12 cellular contexts compared by ENCODE assay signal in the genomic region with DNA sequence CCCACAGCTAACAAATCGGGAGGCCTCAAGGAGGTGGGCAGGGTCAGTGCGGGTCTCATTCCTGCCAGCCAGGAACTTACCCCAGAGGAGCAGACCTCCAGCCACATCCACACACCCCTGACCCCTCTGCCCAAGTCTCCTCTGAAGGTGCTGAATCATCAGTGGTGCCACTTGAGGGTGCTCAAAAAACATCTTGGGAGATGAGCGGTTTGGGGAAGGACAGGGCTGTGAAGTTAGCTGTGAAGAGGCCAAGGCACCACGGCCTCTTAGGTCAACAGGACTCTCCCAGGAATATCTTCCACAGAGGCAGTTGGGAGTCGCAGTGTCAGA. TPM values are rescaled to one million over a fixed set of nuclear protein-coding genes. Genes with fewer than 3 reads are reported as not detected.
DNase-seq lines count a peak whose midpoint lies in the region; TF ChIP-seq lines count a peak whose summit lies in the region.
"Had no signal": no experiment of that assay in that cellular context is flagged by ENCODE, and none has a peak within 500 bp of the region (broad histone marks: within the 10 kb centered on the region; RNA-seq: fewer than 3 reads in every experiment).

No MANE protein-coding gene starts in this region.

- no peaks in the 10 kb centered on the region for H3K36me3 Mint-ChIP-seq in activated naive CD4-positive, alpha-beta T cell treated with anti-CD3 and anti-CD28 coated beads for 36 hours (ENCODE audit: low read depth)
- H3K36me3 Mint-ChIP-seq in type B pancreatic cell = no peaks in the 10 kb centered on the region

- H3K4me3 ChIP-seq in adipocyte (ENCODE audit: low read length) (peak overlapping the region; percentile 82), mucosa of rectum (ENCODE audit: low read length in 2 of 2) (peak overlapping the region; percentile 71 to 81), MG63 (no peak overlapping the region)

- H3K27me3 Mint-ChIP-seq in activated naive CD4-positive, alpha-beta T cell treated with anti-CD3 and anti-CD28 coated beads for 36 hours (ENCODE audit: low read depth) = peaks cover 10% of the 10 kb centered on the region
- H3K27me3 Mint-ChIP-seq in type B pancreatic cell = peaks cover 40% of the 10 kb centered on the region

- peak overlapping the region in 1 of 2 donors; percentile 69 for H3K27ac ChIP-seq in mucosa of rectum (ENCODE audit: low read depth in 2 of 2, low read length in 2 of 2)
- H3K27ac ChIP-seq: adrenal gland had no signal

- H3K9ac ChIP-seq in adipocyte (ENCODE audit: low read length) (peak overlapping the region; percentile 84), mucosa of rectum (ENCODE audit: low read depth in 1 of 2, low read length in 2 of 2) (peak overlapping the region in 1 of 2 donors; percentile 76)

- H3K4me1 ChIP-seq in adipocyte (ENCODE audit: control insufficient read depth, insufficient read depth, low read length) = peaks cover 21% of the 10 kb centered on the region
- peaks cover 18 to 22% of the 10 kb centered on the region in 2 donors for H3K4me1 ChIP-seq in mucosa of rectum (ENCODE audit: control insufficient read depth in 2 of 2, insufficient read depth in 2 of 2, low read length in 2 of 2)

- DNase-seq in activated naive CD4-positive, alpha-beta T cell treated with anti-CD3 and anti-CD28 coated beads for 36 hours = no peak
- no peak for DNase-seq in activated naive CD4-positive, alpha-beta T cell treated with anti-CD3 and anti-CD28 coated beads, Interleukin-2, amount 50 U/mL, for 16 hours
- DNase-seq in adipocyte (ENCODE audit: low read depth) (no peak), type B pancreatic cell (ENCODE audit: extremely low spot score, unreplicated experiment) (no peak), DMS 273 (lab: John Stamatoyannopoulos, UW; ENCODE audit: unreplicated experiment) (no peak), NCI-H187 (lab: John Stamatoyannopoulos, UW) (no peak), MG63 (no peak)
- DNase-seq: islet precursor cell, NCI-H69 had no signal

- no peaks in the 10 kb centered on the region for H3K9me3 ChIP-seq in adipocyte (ENCODE audit: control insufficient read depth, low read length)
- no peaks in the 10 kb centered on the region for H3K9me3 ChIP-seq in mucosa of rectum (ENCODE audit: control insufficient read depth in 2 of 2, low read length in 2 of 2)
- H3K9me3 ChIP-seq in MG63 = no peaks in the 10 kb centered on the region
- H3K9me3 ChIP-seq: adrenal gland had no signal

- intact Hi-C loops in activated naive CD4-positive, alpha-beta T cell treated with anti-CD3 and anti-CD28 coated beads for 36 hours (cut with micrococcal nuclease) = loop anchor here (5.0 kb wide), 1 partner anchor 153 kb away; no protein-coding TSS in a partner anchor

- peaks cover under 1% of the 10 kb centered on the region for H3K36me3 ChIP-seq in adipocyte (ENCODE audit: control insufficient read depth, insufficient read depth, low read length, severe bottlenecking)
- peaks cover 0 to 1% of the 10 kb centered on the region in 2 donors for H3K36me3 ChIP-seq in mucosa of rectum (ENCODE audit: control insufficient read depth in 2 of 2, insufficient read depth in 2 of 2, low read length in 2 of 2)
- H3K36me3 ChIP-seq in MG63 = no peaks in the 10 kb centered on the region
- H3K36me3 ChIP-seq: adrenal gland had no signal

- TF ChIP-seq CTCF in type B pancreatic cell (conservative IDR thresholded peaks at IDR 0.05) = no peak

- CTCF ChIA-PET in activated naive CD4-positive, alpha-beta T cell treated with anti-CD3 and anti-CD28 coated beads for 36 hours (lab: Charles Lee) = interaction anchor here (1.1 to 3.0 kb wide), 4 partner anchors 10 to 104 kb away, joined by 3 to 28 read pairs (median 13); no protein-coding TSS in a partner anchor

- H3K27me3 ChIP-seq in adipocyte (replicated peaks; ENCODE audit: control insufficient read depth, insufficient read depth, low read length) = peaks cover 8% of the 10 kb centered on the region
- H3K27me3 ChIP-seq in mucosa of rectum (ENCODE audit: control insufficient read depth in 2 of 2, insufficient read depth in 2 of 2, low read length in 2 of 2) = no peaks in the 10 kb centered on the region
- no peaks in the 10 kb centered on the region for H3K27me3 ChIP-seq in MG63
- H3K27me3 ChIP-seq: adrenal gland had no signal

- peaks cover 4% of the 10 kb centered on the region for H3K4me1 Mint-ChIP-seq in activated naive CD4-positive, alpha-beta T cell treated with anti-CD3 and anti-CD28 coated beads for 36 hours (ENCODE audit: low read depth)
- peaks cover 4% of the 10 kb centered on the region for H3K4me1 Mint-ChIP-seq in type B pancreatic cell (ENCODE audit: unreplicated experiment)

- no peaks in the 10 kb centered on the region for H3K9me3 Mint-ChIP-seq in activated naive CD4-positive, alpha-beta T cell treated with anti-CD3 and anti-CD28 coated beads for 36 hours
- H3K9me3 Mint-ChIP-seq in type B pancreatic cell = no peaks in the 10 kb centered on the region

- H3K27ac Mint-ChIP-seq in activated naive CD4-positive, alpha-beta T cell treated with anti-CD3 and anti-CD28 coated beads for 36 hours = no peak overlapping the region
- H3K27ac Mint-ChIP-seq in type B pancreatic cell = no peak overlapping the region

- H3K4me3 Mint-ChIP-seq in activated naive CD4-positive, alpha-beta T cell treated with anti-CD3 and anti-CD28 coated beads for 36 hours = peak overlapping the region; percentile 50
- peak overlapping the region; percentile 78 for H3K4me3 Mint-ChIP-seq in type B pancreatic cell

RNA-seq across cellular contexts. Expression of gene DAPK2, which starts 1.2 kb away (rescaled TPM):
- under 1 TPM in 1 of 2 experiments, not detected in 1; 0.44 TPM for total RNA-seq in activated naive CD4-positive, alpha-beta T cell treated with anti-CD3 and anti-CD28 coated beads for 36 hours
- total RNA-seq in type B pancreatic cell (ENCODE audit: low replicate concordance) = 3.4 and 5.0 TPM in 2 replicates
- 1.3 and 3.5 TPM in 2 replicates for total RNA-seq in MG63 (2014; rRNA removed; shearing (Covaris generic); ENCODE audit: low replicate concordance)
- total RNA-seq: smooth muscle cell had no signal

RNA-seq across cellular contexts. Expression of gene CIAO2A, which starts 48.6 kb away (rescaled TPM):
- 100 to 1,000 TPM; 105 TPM for total RNA-seq in activated naive CD4-positive, alpha-beta T cell treated with anti-CD3 and anti-CD28 coated beads for 36 hours
- total RNA-seq in type B pancreatic cell (ENCODE audit: low replicate concordance) = 59.8 and 69.7 TPM in 2 replicates
- total RNA-seq in MG63 (2014; rRNA removed; shearing (Covaris generic); ENCODE audit: low replicate concordance) = 176 and 187 TPM in 2 replicates

RNA-seq across cellular contexts. Expression of gene SNX1, which starts 50.7 kb away (rescaled TPM):
- total RNA-seq in activated naive CD4-positive, alpha-beta T cell treated with anti-CD3 and anti-CD28 coated beads for 36 hours = 10 to 100 TPM; 80.7 to 84.2 TPM
- 111 and 124 TPM in 2 replicates for total RNA-seq in type B pancreatic cell (ENCODE audit: low replicate concordance)
- total RNA-seq in MG63 (2014; rRNA removed; shearing (Covaris generic); ENCODE audit: low replicate concordance) = 80.1 and 97.9 TPM in 2 replicates
